In the genomic region with DNA sequence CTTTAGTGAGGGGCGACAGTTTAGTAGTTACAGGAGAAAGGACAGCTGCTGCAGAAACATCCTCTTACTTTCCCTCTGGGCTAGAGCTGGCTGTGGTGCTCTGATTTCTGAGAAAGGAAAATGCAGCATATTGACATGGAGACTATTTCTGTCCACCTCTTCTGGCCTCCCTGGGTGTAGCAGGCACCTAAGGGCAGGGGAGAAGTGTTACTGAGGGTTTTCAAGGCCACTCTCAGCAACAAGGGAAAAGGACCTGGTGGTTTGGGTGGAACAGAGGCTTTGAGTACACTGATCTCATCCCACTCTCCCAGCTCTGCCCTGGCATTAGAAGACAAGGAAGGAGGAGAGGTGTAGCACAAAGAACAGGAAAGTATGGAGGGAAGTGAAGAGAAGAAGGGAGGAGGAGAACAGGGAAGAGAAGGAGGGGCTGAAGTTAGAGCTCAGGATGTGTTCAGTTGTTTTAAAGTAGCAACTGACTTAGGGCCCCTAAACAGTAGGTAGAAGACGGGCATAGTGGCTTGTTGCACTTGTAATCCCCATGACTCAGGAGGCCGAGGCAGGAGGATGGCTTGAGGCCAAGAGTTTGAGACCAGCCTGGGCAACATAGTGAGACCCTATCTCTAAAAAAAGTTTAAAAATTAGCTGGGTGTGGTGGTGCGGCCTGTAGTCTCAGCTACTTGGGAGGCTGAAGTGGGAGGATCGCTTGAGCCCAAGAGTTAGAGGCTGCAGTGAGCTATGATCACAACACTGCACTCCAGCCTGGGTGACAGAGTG, we compare ENCODE assay signal across 1 cellular context.
TF ChIP-seq lines count a peak whose summit lies in the region.

No MANE protein-coding gene starts in this region.

TF ChIP-seq in HCT116, 20 proteins besides CTCF, POLR2A, EP300 and RAD21 (continued from another document):
- TF ChIP-seq, protein P1, sequence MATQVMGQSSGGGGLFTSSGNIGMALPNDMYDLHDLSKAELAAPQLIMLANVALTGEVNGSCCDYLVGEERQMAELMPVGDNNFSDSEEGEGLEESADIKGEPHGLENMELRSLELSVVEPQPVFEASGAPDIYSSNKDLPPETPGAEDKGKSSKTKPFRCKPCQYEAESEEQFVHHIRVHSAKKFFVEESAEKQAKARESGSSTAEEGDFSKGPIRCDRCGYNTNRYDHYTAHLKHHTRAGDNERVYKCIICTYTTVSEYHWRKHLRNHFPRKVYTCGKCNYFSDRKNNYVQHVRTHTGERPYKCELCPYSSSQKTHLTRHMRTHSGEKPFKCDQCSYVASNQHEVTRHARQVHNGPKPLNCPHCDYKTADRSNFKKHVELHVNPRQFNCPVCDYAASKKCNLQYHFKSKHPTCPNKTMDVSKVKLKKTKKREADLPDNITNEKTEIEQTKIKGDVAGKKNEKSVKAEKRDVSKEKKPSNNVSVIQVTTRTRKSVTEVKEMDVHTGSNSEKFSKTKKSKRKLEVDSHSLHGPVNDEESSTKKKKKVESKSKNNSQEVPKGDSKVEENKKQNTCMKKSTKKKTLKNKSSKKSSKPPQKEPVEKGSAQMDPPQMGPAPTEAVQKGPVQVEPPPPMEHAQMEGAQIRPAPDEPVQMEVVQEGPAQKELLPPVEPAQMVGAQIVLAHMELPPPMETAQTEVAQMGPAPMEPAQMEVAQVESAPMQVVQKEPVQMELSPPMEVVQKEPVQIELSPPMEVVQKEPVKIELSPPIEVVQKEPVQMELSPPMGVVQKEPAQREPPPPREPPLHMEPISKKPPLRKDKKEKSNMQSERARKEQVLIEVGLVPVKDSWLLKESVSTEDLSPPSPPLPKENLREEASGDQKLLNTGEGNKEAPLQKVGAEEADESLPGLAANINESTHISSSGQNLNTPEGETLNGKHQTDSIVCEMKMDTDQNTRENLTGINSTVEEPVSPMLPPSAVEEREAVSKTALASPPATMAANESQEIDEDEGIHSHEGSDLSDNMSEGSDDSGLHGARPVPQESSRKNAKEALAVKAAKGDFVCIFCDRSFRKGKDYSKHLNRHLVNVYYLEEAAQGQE (IDR thresholded peaks at IDR 0.05; ENCODE audit: low read depth), result no peak
- TF ChIP-seq POLR2AphosphoS5 (IDR thresholded peaks at IDR 0.05; ENCODE audit: low read depth, low read length) (no peak), ATF3 (IDR thresholded peaks at IDR 0.05) (no peak), SP1 (IDR thresholded peaks at IDR 0.05; ENCODE audit: low read depth) (no peak), FOSL1 (IDR thresholded peaks at IDR 0.05; ENCODE audit: low read depth) (no peak), ZFX (IDR thresholded peaks at IDR 0.05) (no peak), EGR1 (IDR thresholded peaks at IDR 0.05; ENCODE audit: low read depth) (no peak)
